Comparison of ENCODE assay signal across 8 cellular contexts in genomic region chr1:114353233-114353632, GRCh38.
A peak's percentile ranks its signal among the peaks of the same experiment; 100 is the strongest.
DNase-seq lines count a peak whose midpoint lies in the region; ATAC-seq, FAIRE-seq and TF ChIP-seq lines count a peak whose summit lies in the region.

No MANE protein-coding gene starts in this region.

- CTCF ChIA-PET in activated naive CD4-positive, alpha-beta T cell treated with anti-CD3 and anti-CD28 coated beads for 36 hours (lab: Charles Lee): interaction anchor here (1.5 kb wide), 1 partner anchor 14 kb away, joined by 6 read pairs; no protein-coding TSS in a partner anchor

- TF ChIP-seq CTCF in nephron (IDR thresholded peaks at IDR 0.05; ENCODE audit: unreplicated experiment in 3 of 3): no peak

- peaks cover 10% of the 10 kb centered on the region for H3K4me1 Mint-ChIP-seq in activated naive CD4-positive, alpha-beta T cell treated with anti-CD3 and anti-CD28 coated beads for 36 hours (ENCODE audit: low read depth)
- H3K4me1 Mint-ChIP-seq in nephron: peaks cover 17% of the 10 kb centered on the region

- DNase-seq in activated naive CD4-positive, alpha-beta T cell treated with anti-CD3 and anti-CD28 coated beads for 36 hours: peak; percentile 33
- no peak for DNase-seq in activated naive CD4-positive, alpha-beta T cell treated with Interleukin-2 at 50 U/mL for 16 hours
- DNase-seq in NCI-H446 treated with DMSO at 0.1 percent for 48 hours (lab: John Stamatoyannopoulos, UW) (peak; percentile 94), ecto neural progenitor cell (ENCODE audit: low spot score) (peak; percentile 43), cortex of kidney (lab: John Stamatoyannopoulos, UW) (no peak), GM19239 (ENCODE audit: insufficient read length, low spot score) (no peak)

- no peak overlapping the region for H3K4me3 Mint-ChIP-seq in activated naive CD4-positive, alpha-beta T cell treated with anti-CD3 and anti-CD28 coated beads for 36 hours
- H3K4me3 Mint-ChIP-seq in nephron: no peak overlapping the region

- no peaks in the 10 kb centered on the region for H3K9me3 Mint-ChIP-seq in activated naive CD4-positive, alpha-beta T cell treated with anti-CD3 and anti-CD28 coated beads for 36 hours
- no peaks in the 10 kb centered on the region for H3K9me3 Mint-ChIP-seq in nephron

- no peak for FAIRE-seq in GM19239 (lab: Jason Lieb, UNC)

- intact Hi-C loops in activated naive CD4-positive, alpha-beta T cell treated with anti-CD3 and anti-CD28 coated beads for 36 hours (cut with micrococcal nuclease): no loop called here

- H3K36me3 Mint-ChIP-seq in activated naive CD4-positive, alpha-beta T cell treated with anti-CD3 and anti-CD28 coated beads for 36 hours (ENCODE audit: low read depth): no peaks in the 10 kb centered on the region
- H3K36me3 Mint-ChIP-seq in nephron (ENCODE audit: low read depth): no peaks in the 10 kb centered on the region

- H3K27ac Mint-ChIP-seq in activated naive CD4-positive, alpha-beta T cell treated with anti-CD3 and anti-CD28 coated beads for 36 hours: no peak overlapping the region
- peak overlapping the region; percentile 1 to 57 (median 35) for H3K27ac Mint-ChIP-seq in nephron

- H3K27me3 Mint-ChIP-seq in activated naive CD4-positive, alpha-beta T cell treated with anti-CD3 and anti-CD28 coated beads for 36 hours (ENCODE audit: low read depth): no peaks in the 10 kb centered on the region
- H3K27me3 Mint-ChIP-seq in nephron (ENCODE audit: low read depth): peaks cover 14% of the 10 kb centered on the region

- ATAC-seq in GM18517 (IDR thresholded peaks at IDR 0.05; ENCODE audit: unreplicated experiment): no peak

Comparison
In these comparisons a context has a peak if more than half of its experiments do, and no peak if none do; other contexts are left out.
1. DNase-seq: peak in activated naive CD4-positive, alpha-beta T cell treated with anti-CD3 and anti-CD28 coated beads for 36 hours (single experiment), NCI-H446 treated with DMSO at 0.1 percent for 48 hours (single experiment) and ecto neural progenitor cell (single experiment); none in activated naive CD4-positive, alpha-beta T cell treated with Interleukin-2 at 50 U/mL for 16 hours (single experiment), cortex of kidney (single experiment) and GM19239 (single experiment).